15 cellular contexts compared by ENCODE assay signal in the genomic region with DNA sequence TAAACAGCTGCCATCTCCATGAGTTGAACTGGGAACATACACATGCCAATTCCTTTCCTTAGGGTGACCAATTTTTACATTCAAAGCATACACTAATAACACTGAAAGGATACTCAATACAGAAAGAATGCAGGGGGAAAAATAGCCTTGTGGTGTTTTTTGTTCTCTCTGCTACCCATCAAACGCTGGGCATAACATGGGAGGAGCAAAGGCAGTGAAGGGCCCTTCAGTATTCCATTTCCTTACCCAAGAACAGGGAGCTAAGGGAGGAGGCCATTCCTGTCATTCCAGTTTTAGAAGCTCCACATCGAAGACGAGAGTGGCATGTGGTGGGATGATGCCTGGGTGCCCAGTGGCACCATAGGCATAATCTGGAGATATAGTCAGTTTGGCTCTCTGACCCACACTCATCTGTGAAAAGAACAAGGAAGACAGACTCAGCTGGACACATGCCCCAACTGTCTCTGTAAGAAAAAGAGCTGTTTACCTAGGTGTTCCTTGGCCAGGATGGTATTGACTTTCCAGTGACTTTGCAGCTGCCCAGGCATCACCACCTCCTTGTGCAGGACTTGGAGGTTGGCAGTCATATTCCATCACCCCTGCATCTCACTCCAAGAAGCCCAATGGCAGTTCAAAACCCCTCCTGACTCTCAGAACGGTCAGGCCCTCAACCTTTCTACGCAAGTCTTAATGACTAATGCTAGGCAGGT. TPM values are rescaled to one million over a fixed set of nuclear protein-coding genes. Genes with fewer than 3 reads are reported as not detected.
A peak's percentile ranks its signal among the peaks of the same experiment; 100 is the strongest.
DNase-seq lines count a peak whose midpoint lies in the region; ATAC-seq, FAIRE-seq and TF ChIP-seq lines count a peak whose summit lies in the region.
"Had no signal": no experiment of that assay in that cellular context is flagged by ENCODE, and none has a peak within 500 bp of the region (broad histone marks: within the 10 kb centered on the region; RNA-seq: fewer than 3 reads in every experiment).

No MANE protein-coding gene starts in this region.

- peaks cover 83% of the 10 kb centered on the region for H3K36me3 Mint-ChIP-seq in activated CD8-positive, alpha-beta T cell treated with anti-CD3 and anti-CD28 coated beads, Interleukin-2, amount 10 ng/mL, durations not matched to agents 7 days and 5 days (ENCODE audit: low read depth)
- H3K36me3 Mint-ChIP-seq in Calu3 (ENCODE audit: insufficient read depth, unreplicated experiment): peaks cover 28% of the 10 kb centered on the region

- peaks cover 2% of the 10 kb centered on the region for H3K4me1 ChIP-seq in HepG2 (ENCODE audit: insufficient read depth, low read length)
- H3K4me1 ChIP-seq in right lobe of liver: peaks cover 0 to 9% (median under 1%) of the 10 kb centered on the region in 4 donors
- H3K4me1 ChIP-seq in vagina: peaks cover 27% of the 10 kb centered on the region

- no peak for FAIRE-seq in HepG2 (lab: Jason Lieb, UNC)

- peaks cover 35% of the 10 kb centered on the region for H4K20me1 ChIP-seq in HepG2 (ENCODE audit: insufficient read depth, low read length)

- BruUV-seq in HepG2 (replicated peaks; lab: Mats Ljungman, UMichigan): no TSS peak
- no TSS peak for BruUV-seq in Calu3 (replicated peaks; lab: Mats Ljungman, UMichigan)

- TF ChIP-seq POLR2A in HepG2 (IDR thresholded peaks at IDR 0.05; ENCODE audit: insufficient read depth in 1 of 2, low read depth in 2 of 2, low read length in 2 of 2): peak in 1 of 2 experiments; percentile 24; a peak in 1 of 4 replicates
- no peak for TF ChIP-seq POLR2A in right lobe of liver (IDR thresholded peaks at IDR 0.05)
- TF ChIP-seq POLR2A in vagina (IDR thresholded peaks at IDR 0.05): no peak

- H3K4me3 ChIP-seq in HepG2 (replicated peaks in 1 of 3; ENCODE audit: insufficient read depth in 1 of 3, low read depth in 2 of 3, low read length in 3 of 3): no peak overlapping the region
- H3K4me3 ChIP-seq in right lobe of liver: no peak overlapping the region
- no peak overlapping the region for H3K4me3 ChIP-seq in vagina
- H3K4me3 ChIP-seq: colonic mucosa, GM23248, hepatocyte had no signal

- in situ Hi-C loops in HepG2 (cut with HindIII; ENCODE audit: extremely low pct_ligation_motif_present, low pct_unique_long_range_greater_than_20kb): no loop called here

- ATAC-seq in HepG2: no peak
- no peak for ATAC-seq in right lobe of liver
- no peak for ATAC-seq in activated CD8-positive, alpha-beta T cell treated with anti-CD3 and anti-CD28 coated beads, Interleukin-2, amount 10 ng/mL, durations not matched to agents 7 days and 5 days

- H3K9me3 ChIP-seq in HepG2 (ENCODE audit: low read length) (no peaks in the 10 kb centered on the region), right lobe of liver (no peaks in the 10 kb centered on the region), vagina (no peaks in the 10 kb centered on the region)
- H3K9me3 ChIP-seq: colonic mucosa had no signal

- TF ChIP-seq RAD21 in HepG2 (CRISPR knock-in tag; IDR thresholded peaks at IDR 0.05): no peak

- TF ChIP-seq CTCF in HepG2 (CRISPR knock-in tag; IDR thresholded peaks at IDR 0.05): no peak
- no peak for TF ChIP-seq CTCF in right lobe of liver (IDR thresholded peaks at IDR 0.05)
- TF ChIP-seq CTCF in vagina (IDR thresholded peaks at IDR 0.05): no peak
- no peak for TF ChIP-seq CTCF in Calu3 (IDR thresholded peaks at IDR 0.05; ENCODE audit: unreplicated experiment)

- H3K27me3 ChIP-seq in HepG2 (ENCODE audit: control insufficient read depth in 1 of 2, insufficient read depth in 2 of 2, low read length in 2 of 2) (no peaks in the 10 kb centered on the region), right lobe of liver (no peaks in the 10 kb centered on the region), vagina (no peaks in the 10 kb centered on the region)
- H3K27me3 ChIP-seq: colonic mucosa, hepatocyte had no signal

- no peak overlapping the region for H3K9ac ChIP-seq in HepG2 (ENCODE audit: insufficient read depth, low read depth, low read length)
- H3K9ac ChIP-seq: GM23248 had no signal

- DNase-seq in HepG2 (ENCODE audit: low spot score) (no peak), right lobe of liver (no peak), myocyte (ENCODE audit: low read depth) (peak; percentile 63), vagina (ENCODE audit: extremely low spot score in 2 of 2) (no peak), Calu3 (no peak), cerebellar cortex (ENCODE audit: low spot score) (no peak), midbrain (lab: John Stamatoyannopoulos, UW) (no peak)
- no peak for DNase-seq in activated CD8-positive, alpha-beta T cell treated with anti-CD3 and anti-CD28 coated beads, Interleukin-2, amount 10 ng/mL, durations not matched to agents 7 days and 5 days
- DNase-seq: activated B cell treated with CpG ODN at 0.5 μM for 24 hours; colonic mucosa; DMS53; NCI-H2029 treated with DMSO at 0.1 percent for 48 hours; stimulated activated CD4-positive, alpha-beta T cell treated with anti-CD3 and anti-CD28 coated beads, Interleukin-2, amount 100 ng/mL, for 24 hours had no signal

- no peaks in the 10 kb centered on the region for H3K27me3 Mint-ChIP-seq in activated CD8-positive, alpha-beta T cell treated with anti-CD3 and anti-CD28 coated beads, Interleukin-2, amount 10 ng/mL, durations not matched to agents 7 days and 5 days (ENCODE audit: low read depth)
- H3K27me3 Mint-ChIP-seq in Calu3 (ENCODE audit: unreplicated experiment): no peaks in the 10 kb centered on the region
- H3K27me3 Mint-ChIP-seq: activated B cell treated with CpG ODN at 0.5 μM for 24 hours had no signal

- H3K27ac ChIP-seq in HepG2 (ENCODE audit: extremely low read length, insufficient read depth, low read length) (no peak overlapping the region), right lobe of liver (no peak overlapping the region), vagina (peak overlapping the region; percentile 5)
- H3K27ac ChIP-seq: colonic mucosa, GM23248, hepatocyte had no signal

- intact Hi-C loops in HepG2 (cut with micrococcal nuclease; ENCODE audit: unreplicated experiment) (no loop called here), right lobe of liver (cut with DNase I) (no loop called here), vagina (cut with DNase I) (no loop called here), Calu3 (cut with micrococcal nuclease; ENCODE audit: unreplicated experiment) (no loop called here)

- peaks cover 29 to 79% of the 10 kb centered on the region in 2 experiments for H3K36me3 ChIP-seq in HepG2 (replicated peaks in 1 of 2; ENCODE audit: control insufficient read depth in 1 of 2, insufficient read depth in 2 of 2, low read length in 2 of 2)
- H3K36me3 ChIP-seq in right lobe of liver: peaks cover 0 to 11% (median 5%) of the 10 kb centered on the region in 4 donors
- peaks cover 0 to 24% of the 10 kb centered on the region in 2 donors for H3K36me3 ChIP-seq in vagina
- H3K36me3 ChIP-seq: colonic mucosa had no signal

- H3K4me2 ChIP-seq in HepG2 (ENCODE audit: low read depth, low read length): no peak overlapping the region
- H3K4me2 ChIP-seq: hepatocyte had no signal

- no peak overlapping the region for H3K4me3 Mint-ChIP-seq in activated CD8-positive, alpha-beta T cell treated with anti-CD3 and anti-CD28 coated beads, Interleukin-2, amount 10 ng/mL, durations not matched to agents 7 days and 5 days
- H3K4me3 Mint-ChIP-seq in Calu3 (ENCODE audit: low read depth, unreplicated experiment): no peak overlapping the region
- H3K4me3 Mint-ChIP-seq: activated B cell treated with CpG ODN at 0.5 μM for 24 hours had no signal

- POLR2A ChIA-PET in HepG2 (lab: Yijun Ruan, JAX): interaction anchor here (1.0 to 1.6 kb wide), 3 partner anchors 20 to 46 kb away, joined by 3 to 7 read pairs (median 5); a partner anchor contains a TSS
- POLR2A ChIA-PET in activated CD8-positive, alpha-beta T cell treated with anti-CD3 and anti-CD28 coated beads, Interleukin-2, amount 10 ng/mL, durations not matched to agents 7 days and 5 days (lab: Charles Lee): no interaction called here

- no peak overlapping the region for H2AFZ ChIP-seq in HepG2 (ENCODE audit: low read length)
- H2AFZ ChIP-seq: GM23248, hepatocyte had no signal

- 93% methylated on average over 5 of the region's 5 CpGs for WGBS in HepG2 (ENCODE audit: low lambda C conversion rate)
- WGBS in right lobe of liver (ENCODE audit: insufficient coverage, low coverage, low lambda C conversion rate, missing lambda C conversion rate): 98% methylated on average over 3 of the region's 5 CpGs

- peaks cover 67% of the 10 kb centered on the region for H3K4me1 Mint-ChIP-seq in activated CD8-positive, alpha-beta T cell treated with anti-CD3 and anti-CD28 coated beads, Interleukin-2, amount 10 ng/mL, durations not matched to agents 7 days and 5 days (ENCODE audit: low read depth)
- H3K4me1 Mint-ChIP-seq in Calu3 (ENCODE audit: low read depth, unreplicated experiment): peaks cover 9% of the 10 kb centered on the region

- H3K9me3 Mint-ChIP-seq in activated CD8-positive, alpha-beta T cell treated with anti-CD3 and anti-CD28 coated beads, Interleukin-2, amount 10 ng/mL, durations not matched to agents 7 days and 5 days (ENCODE audit: insufficient read depth): no peaks in the 10 kb centered on the region
- H3K9me3 Mint-ChIP-seq in Calu3 (ENCODE audit: low read depth, unreplicated experiment): no peaks in the 10 kb centered on the region
- H3K9me3 Mint-ChIP-seq: activated B cell treated with CpG ODN at 0.5 μM for 24 hours had no signal

- TF ChIP-seq EP300 in HepG2 (IDR thresholded peaks at IDR 0.05; ENCODE audit: low read depth in 2 of 2, low read length in 2 of 2): no peak
- TF ChIP-seq EP300 in HepG2 (CRISPR knock-in tag; IDR thresholded peaks at IDR 0.05; ENCODE audit: borderline replicate concordance): no peak

- CTCF ChIA-PET in HepG2 (lab: Yijun Ruan, JAX; ENCODE audit: low intra/inter-chr PET ratio, low total read pairs) (no interaction called here), Calu3 (lab: Charles Lee) (no interaction called here)
- CTCF ChIA-PET in activated CD8-positive, alpha-beta T cell treated with anti-CD3 and anti-CD28 coated beads, Interleukin-2, amount 10 ng/mL, durations not matched to agents 7 days and 5 days (lab: Charles Lee): interaction anchor here (1.3 kb wide), 1 partner anchor 15 kb away, joined by 3 read pairs; no protein-coding TSS in a partner anchor

- peaks cover 29% of the 10 kb centered on the region for H3K79me2 ChIP-seq in HepG2 (ENCODE audit: insufficient read depth, low read length)

- H3K27ac Mint-ChIP-seq in activated CD8-positive, alpha-beta T cell treated with anti-CD3 and anti-CD28 coated beads, Interleukin-2, amount 10 ng/mL, durations not matched to agents 7 days and 5 days: peak overlapping the region; percentile 44
- no peak overlapping the region for H3K27ac Mint-ChIP-seq in Calu3 (ENCODE audit: unreplicated experiment)

RNA-seq across cellular contexts. Expression of a gene that starts 20.9 kb away (rescaled TPM):
- 119 and 188 TPM in 2 replicates for total RNA-seq in HepG2 (2016; rRNA removed; fragmentation: Illumina TruSeq; extraction: Trizol)
- 32.5 and 44.9 TPM in 2 replicates for total RNA-seq in HepG2 (2016; cell fraction: cytosol; rRNA removed; fragmentation: Illumina TruSeq; extraction: Trizol; ENCODE audit: low read depth)
- total RNA-seq in HepG2 (2016; cell fraction: insoluble cytoplasmic fraction; rRNA removed; fragmentation: Illumina TruSeq; extraction: Trizol): 120 and 187 TPM in 2 replicates
- 119 and 132 TPM in 2 replicates for total RNA-seq in HepG2 (2016; cell fraction: membrane; rRNA removed; fragmentation: Illumina TruSeq; extraction: Trizol)
- 70.0 and 93.2 TPM in 2 replicates for total RNA-seq in HepG2 (2016; cell fraction: nucleus; rRNA removed; fragmentation: Illumina TruSeq; extraction: Trizol)
- 436 and 468 TPM in 2 replicates for polyA plus RNA-seq in HepG2 (2011; rRNA removed)
- polyA plus RNA-seq in HepG2 (2011; cell fraction: cytosol; rRNA removed): 445 and 560 TPM in 2 replicates
- 139 and 210 TPM in 2 replicates for polyA plus RNA-seq in HepG2 (2011; cell fraction: nucleus; rRNA removed)
- 286 and 329 TPM in 2 replicates for polyA plus RNA-seq in HepG2 (2012)
- 115 and 137 TPM in 2 replicates for polyA plus RNA-seq in HepG2 (2016; cell fraction: cytosol; fragmentation: Illumina TruSeq; extraction: Trizol; ENCODE audit: low read depth)
- polyA plus RNA-seq in HepG2 (2016; cell fraction: insoluble cytoplasmic fraction; fragmentation: Illumina TruSeq; extraction: Trizol; ENCODE audit: low read depth): 594 and 645 TPM in 2 replicates
- polyA plus RNA-seq in HepG2 (2016; cell fraction: membrane; fragmentation: Illumina TruSeq; extraction: Trizol; ENCODE audit: low read depth): 321 and 333 TPM in 2 replicates
- 249 and 270 TPM in 2 replicates for polyA plus RNA-seq in HepG2 (2016; cell fraction: nucleus; fragmentation: Illumina TruSeq; extraction: Trizol; ENCODE audit: insufficient read depth, low read depth)
- polyA minus RNA-seq in HepG2 (2011; rRNA and poly(A)+ RNA removed; ENCODE audit: low replicate concordance): 241 and 466 TPM in 2 replicates
- polyA minus RNA-seq in HepG2 (2011; cell fraction: cytosol; rRNA and poly(A)+ RNA removed): 119 and 130 TPM in 2 replicates
- polyA minus RNA-seq in HepG2 (2011; cell fraction: nucleus; rRNA and poly(A)+ RNA removed): 63.7 and 102 TPM in 2 replicates
- 10 to 100 TPM; 56.9 to 86.9 (median 63.4) TPM for total RNA-seq in right lobe of liver
- 100 to 1,000 TPM; 288 to 291 TPM for total RNA-seq in activated CD8-positive, alpha-beta T cell treated with anti-CD3 and anti-CD28 coated beads, Interleukin-2, amount 10 ng/mL, durations not matched to agents 7 days and 5 days
- 125 and 146 TPM in 2 replicates for total RNA-seq in myocyte
- 415 TPM for polyA plus RNA-seq in myocyte (2012)
- 212 TPM for total RNA-seq in vagina
- 166 and 173 TPM in 2 replicates for total RNA-seq in Calu3 (2022)

RNA-seq across cellular contexts. Expression of a gene that starts 43.0 kb away (rescaled TPM):
- total RNA-seq in HepG2 (2016; rRNA removed; fragmentation: Illumina TruSeq; extraction: Trizol): 0.87 and 1.2 TPM in 2 replicates
- 0.79 and 0.91 TPM in 2 replicates for total RNA-seq in HepG2 (2016; cell fraction: cytosol; rRNA removed; fragmentation: Illumina TruSeq; extraction: Trizol; ENCODE audit: low read depth)
- 0.89 and 1.1 TPM in 2 replicates for total RNA-seq in HepG2 (2016; cell fraction: insoluble cytoplasmic fraction; rRNA removed; fragmentation: Illumina TruSeq; extraction: Trizol)
- 0.48 and 0.93 TPM in 2 replicates for total RNA-seq in HepG2 (2016; cell fraction: membrane; rRNA removed; fragmentation: Illumina TruSeq; extraction: Trizol)
- 0.66 and 0.81 TPM in 2 replicates for total RNA-seq in HepG2 (2016; cell fraction: nucleus; rRNA removed; fragmentation: Illumina TruSeq; extraction: Trizol)
- 2.4 and 2.9 TPM in 2 replicates for polyA plus RNA-seq in HepG2 (2011; rRNA removed)
- 2.5 and 3.1 TPM in 2 replicates for polyA plus RNA-seq in HepG2 (2011; cell fraction: cytosol; rRNA removed)
- 6.1 and 6.2 TPM in 2 replicates for polyA plus RNA-seq in HepG2 (2011; cell fraction: nucleus; rRNA removed)
- polyA plus RNA-seq in HepG2 (2012): 2.1 and 4.3 TPM in 2 replicates
- polyA plus RNA-seq in HepG2 (2016; cell fraction: cytosol; fragmentation: Illumina TruSeq; extraction: Trizol; ENCODE audit: low read depth): 0.62 and 0.94 TPM in 2 replicates
- polyA plus RNA-seq in HepG2 (2016; cell fraction: insoluble cytoplasmic fraction; fragmentation: Illumina TruSeq; extraction: Trizol; ENCODE audit: low read depth): 0.67 and 0.96 TPM in 2 replicates
- polyA plus RNA-seq in HepG2 (2016; cell fraction: membrane; fragmentation: Illumina TruSeq; extraction: Trizol; ENCODE audit: low read depth): 0.65 and 0.68 TPM in 2 replicates
- 1.5 and 1.6 TPM in 2 replicates for polyA plus RNA-seq in HepG2 (2016; cell fraction: nucleus; fragmentation: Illumina TruSeq; extraction: Trizol; ENCODE audit: insufficient read depth, low read depth)
- polyA minus RNA-seq in HepG2 (2011; rRNA and poly(A)+ RNA removed; ENCODE audit: low replicate concordance): 0.42 and 0.92 TPM in 2 replicates
- polyA minus RNA-seq in HepG2 (2011; cell fraction: cytosol; rRNA and poly(A)+ RNA removed): 0.62 and 0.89 TPM in 2 replicates
- 0.37 and 0.64 TPM in 2 replicates for polyA minus RNA-seq in HepG2 (2011; cell fraction: nucleus; rRNA and poly(A)+ RNA removed)
- total RNA-seq in right lobe of liver: 10 to 100 TPM in 3 of 6 experiments, 1 to 10 TPM in 3; 2.0 to 43.3 (median 16.6) TPM
- 1 to 10 TPM; 1.9 to 2.0 TPM for total RNA-seq in activated CD8-positive, alpha-beta T cell treated with anti-CD3 and anti-CD28 coated beads, Interleukin-2, amount 10 ng/mL, durations not matched to agents 7 days and 5 days
- total RNA-seq in myocyte: 1.8 and 4.0 TPM in 2 replicates
- polyA plus RNA-seq in myocyte (2012): 2.7 TPM
- 43.5 TPM for total RNA-seq in vagina
- total RNA-seq in Calu3 (2022): 8.2 and 18.9 TPM in 2 replicates
